ENCODE assay signal across 8 cellular contexts in genomic region chr15:66701422-66702034, GRCh38. TPM values are rescaled to one million over a fixed set of nuclear protein-coding genes. Genes with fewer than 3 reads are reported as not detected.
DNase-seq lines count a peak whose midpoint lies in the region; ATAC-seq and TF ChIP-seq lines count a peak whose summit lies in the region.

No MANE protein-coding gene starts in this region.

- H4K20me1 ChIP-seq in mammary epithelial cell (ENCODE audit: insufficient read depth, low read length), result no peaks in the 10 kb centered on the region

- POLR2A ChIA-PET in A673 (lab: Charles Lee; ENCODE audit: low non-redundant PET), result no interaction called here

- in situ Hi-C loops in GM13977 (cut with MboI; ENCODE audit: low pct_unique_long_range_greater_than_20kb, low sequenced_read_pairs, unreplicated experiment), result no loop called here
- in situ Hi-C loops in mammary epithelial cell (cut with MboI; ENCODE audit: low sequenced_read_pairs in 2 of 2), result no loop called here

- CTCF ChIA-PET in A673 (lab: Charles Lee), result interaction anchor here (0.5 to 1.7 kb wide), 3 partner anchors 21 to 1713 kb away, joined by 4 to 9 read pairs (median 9); no protein-coding TSS in a partner anchor
- CTCF ChIA-PET in mammary epithelial cell (lab: Charles Lee; ENCODE audit: low non-redundant PET), result interaction anchor here (0.6 to 0.7 kb wide), 2 partner anchors 36 to 93 kb away, joined by 4 to 5 read pairs; no protein-coding TSS in a partner anchor

- TF ChIP-seq CTCF in A673 (conservative IDR thresholded peaks at IDR 0.05; ENCODE audit: low read depth, low read length), result no peak
- no peak for TF ChIP-seq CTCF in GM13977 (IDR thresholded peaks at IDR 0.05; ENCODE audit: extremely low read depth, insufficient read depth, missing control alignments)
- no peak for TF ChIP-seq CTCF in mammary epithelial cell (conservative IDR thresholded peaks at IDR 0.05 in 1 of 2, IDR thresholded peaks at IDR 0.05 in 1 of 2; ENCODE audit: extremely low read depth in 1 of 2, insufficient read depth in 1 of 2, low read depth in 1 of 2, low read length in 2 of 2)
- TF ChIP-seq CTCF in kidney epithelial cell (IDR thresholded peaks at IDR 0.05; ENCODE audit: insufficient read depth, low read length, poor library complexity, severe bottlenecking), result no peak

- peaks cover 32% of the 10 kb centered on the region for H3K4me1 ChIP-seq in A673 (ENCODE audit: insufficient read depth, low read length, poor library complexity, severe bottlenecking)
- H3K4me1 ChIP-seq in SJSA1 (replicated peaks), result peaks cover 47% of the 10 kb centered on the region
- H3K4me1 ChIP-seq in mammary epithelial cell (ENCODE audit: insufficient read depth, low read length), result peaks cover 30% of the 10 kb centered on the region

- dilution Hi-C loops in mammary epithelial cell (cut with HindIII; ENCODE audit: low sequenced_read_pairs), result no loop called here

- H3K36me3 ChIP-seq in A673 (ENCODE audit: insufficient read depth, low read length, poor library complexity, severe bottlenecking) (no peaks in the 10 kb centered on the region), SJSA1 (peaks cover 35% of the 10 kb centered on the region), mammary epithelial cell (ENCODE audit: insufficient read depth, low read length) (no peaks in the 10 kb centered on the region), kidney epithelial cell (ENCODE audit: control insufficient read depth, insufficient read depth, low read length) (no peaks in the 10 kb centered on the region)

- BruUV-seq in A673 (replicated peaks; lab: Mats Ljungman, UMichigan) (no TSS peak), mammary epithelial cell (replicated peaks; lab: Mats Ljungman, UMichigan) (no TSS peak)

- H2AFZ ChIP-seq in mammary epithelial cell (ENCODE audit: low read depth, low read length), result peak overlapping the region; percentile 86

- peak overlapping the region; percentile 99 for H3K4me2 ChIP-seq in mammary epithelial cell (ENCODE audit: insufficient read depth, low read depth, low read length)

- H3K9ac ChIP-seq in mammary epithelial cell (ENCODE audit: insufficient read depth, low read length), result no peak overlapping the region

- H3K4me3 ChIP-seq in A673 (ENCODE audit: low read depth, low read length, poor library complexity, severe bottlenecking) (peak overlapping the region; percentile 63), SJSA1 (peak overlapping the region; percentile 81), mammary epithelial cell (replicated peaks in 1 of 3; ENCODE audit: insufficient read depth in 1 of 3, low read depth in 2 of 3, low read length in 3 of 3) (peak overlapping the region; percentile 38 to 58 (median 43)), kidney epithelial cell (ENCODE audit: low read depth, low read length) (peak overlapping the region; percentile 38)

- H3K27me3 ChIP-seq in A673 (replicated peaks; ENCODE audit: insufficient read depth, low read depth, low read length, poor library complexity), result no peaks in the 10 kb centered on the region
- H3K27me3 ChIP-seq in SJSA1 (replicated peaks), result no peaks in the 10 kb centered on the region
- peaks cover 8% of the 10 kb centered on the region for H3K27me3 ChIP-seq in mammary epithelial cell (ENCODE audit: insufficient read depth, low read length)
- no peaks in the 10 kb centered on the region for H3K27me3 ChIP-seq in kidney epithelial cell (ENCODE audit: control insufficient read depth, insufficient read depth, low read length)

- WGBS in mammary epithelial cell (ENCODE audit: low coverage, missing lambda C conversion rate), result under 1% methylated on average over 24 of the region's 48 CpGs

- peak; percentile 20 for ATAC-seq in HG03103 (IDR thresholded peaks at IDR 0.05; ENCODE audit: low read depth, unreplicated experiment)
- no peak for ATAC-seq in HG02870 (IDR thresholded peaks at IDR 0.05; ENCODE audit: unreplicated experiment)

- intact Hi-C loops in A673 (cut with micrococcal nuclease; ENCODE audit: unreplicated experiment), result loop anchor here (2.0 to 5.0 kb wide), 5 partner anchors 45 to 149 kb away; no protein-coding TSS in a partner anchor
- intact Hi-C loops in mammary epithelial cell (cut with micrococcal nuclease), result loop anchor here (2.0 kb wide), 2 partner anchors 73 to 141 kb away; no protein-coding TSS in a partner anchor

- DNase-seq in A673 (ENCODE audit: low spot score), result peak; percentile 84
- peak; percentile 61 for DNase-seq in GM13977 (ENCODE audit: low spot score)
- DNase-seq in SJSA1 (ENCODE audit: low read depth in 1 of 2, low spot score in 2 of 2), result peak; percentile 68 to 81
- DNase-seq in mammary epithelial cell, result peak; percentile 59
- no peak for DNase-seq in kidney epithelial cell (ENCODE audit: low read depth)
- DNase-seq in stimulated activated CD8-positive, alpha-beta memory T cell treated with anti-CD3 and anti-CD28 coated beads, Interleukin-12 subunit alpha, Interleukin-12 subunit beta, amount 100 ng/mL, for 4 hours (ENCODE audit: low read depth), result peak; percentile 11

- no peaks in the 10 kb centered on the region for H3K9me3 ChIP-seq in A673 (ENCODE audit: low read depth, low read length, poor library complexity, severe bottlenecking)
- no peaks in the 10 kb centered on the region for H3K9me3 ChIP-seq in SJSA1 (replicated peaks)
- H3K9me3 ChIP-seq in mammary epithelial cell (replicated peaks; ENCODE audit: insufficient read depth, low read length), result no peaks in the 10 kb centered on the region

- no peaks in the 10 kb centered on the region for H3K79me2 ChIP-seq in mammary epithelial cell (ENCODE audit: insufficient read depth, low read length)

- peak overlapping the region; percentile 82 for H3K27ac ChIP-seq in A673 (ENCODE audit: low read depth, low read length, poor library complexity, severe bottlenecking)
- peak overlapping the region; percentile 50 for H3K27ac ChIP-seq in SJSA1
- no peak overlapping the region for H3K27ac ChIP-seq in mammary epithelial cell (ENCODE audit: insufficient read depth, low read depth, low read length)

RNA-seq across cellular contexts. Expression of gene SMAD6, which starts 0.5 kb away (rescaled TPM):
- 50.1 and 63.9 TPM in 2 replicates for total RNA-seq in A673 (2021)
- 46.4 and 78.8 TPM in 2 replicates for total RNA-seq in SJSA1 (2014; rRNA removed; shearing (Covaris generic))
- under 1 TPM; 0.09 to 0.83 TPM for total RNA-seq in mammary epithelial cell
- polyA plus RNA-seq in mammary epithelial cell, result 0.11 TPM
- polyA minus RNA-seq in mammary epithelial cell, result 2.7 TPM
- total RNA-seq in kidney epithelial cell, result 8.3 and 9.0 TPM in 2 replicates
